ENCODE assay signal across 29 cellular contexts in genomic region chr17:68616334-68616733, GRCh38. TPM values are rescaled to one million over a fixed set of nuclear protein-coding genes. Genes with fewer than 3 reads are reported as not detected.
"Had no signal": no experiment of that assay in that cellular context is flagged by ENCODE, and none has a peak within 500 bp of the region (broad histone marks: within the 10 kb centered on the region; RNA-seq: fewer than 3 reads in every experiment).

No MANE protein-coding gene starts in this region.

- H3K9me3 ChIP-seq: colonic mucosa, esophagus muscularis mucosa, esophagus squamous epithelium, gastrocnemius medialis, gastroesophageal sphincter, heart left ventricle, heart right ventricle had no signal

- H3K27me3 ChIP-seq: colonic mucosa, esophagus muscularis mucosa, esophagus squamous epithelium, gastrocnemius medialis, gastroesophageal sphincter, heart left ventricle, heart right ventricle had no signal

- H3K4me3 ChIP-seq: colonic mucosa, coronary artery, dorsolateral prefrontal cortex, esophagus muscularis mucosa, esophagus squamous epithelium, gastrocnemius medialis, gastroesophageal sphincter, heart left ventricle, heart right ventricle had no signal

- H3K27ac ChIP-seq: colonic mucosa, coronary artery, dorsolateral prefrontal cortex, epithelial cell of prostate, esophagus muscularis mucosa, esophagus squamous epithelium, foreskin keratinocyte, gastrocnemius medialis, gastroesophageal sphincter, heart left ventricle, heart right ventricle had no signal

- H3K27ac Mint-ChIP-seq: dendritic cell treated with granulocyte-macrophage colony-stimulating factor and Interleukin-4, amounts not matched to agents 40 ng/mL and 50 ng/mL, for 4 days; effector memory CD8-positive, alpha-beta T cell; endodermal cell had no signal

- DNase-seq: colonic mucosa; cortex of kidney; dermis blood vessel endothelial cell; dorsolateral prefrontal cortex; effector CD4-positive, alpha-beta T cell; effector CD8-positive, alpha-beta T cell; effector memory CD4-positive, alpha-beta T cell; effector memory CD8-positive, alpha-beta T cell; endodermal cell; erythroblast; esophagus squamous epithelium; foreskin fibroblast; foreskin keratinocyte; foreskin melanocyte; gastrocnemius medialis; glutamatergic neuron; head of caudate nucleus; heart left ventricle; heart right ventricle had no signal

- H3K4me3 Mint-ChIP-seq: dendritic cell treated with granulocyte-macrophage colony-stimulating factor and Interleukin-4, amounts not matched to agents 40 ng/mL and 50 ng/mL, for 4 days; effector memory CD8-positive, alpha-beta T cell; endodermal cell had no signal

- H3K36me3 ChIP-seq: colonic mucosa, esophagus muscularis mucosa, esophagus squamous epithelium, gastrocnemius medialis, gastroesophageal sphincter, heart left ventricle, heart right ventricle had no signal

- H3K4me1 ChIP-seq: colonic mucosa, esophagus muscularis mucosa, foreskin keratinocyte, gastrocnemius medialis, gastroesophageal sphincter, heart right ventricle had no signal

- FAIRE-seq: endothelial cell of umbilical vein had no signal

- ATAC-seq: effector memory CD8-positive, alpha-beta T cell; esophagus mucosa; foreskin keratinocyte; gastrocnemius medialis; gastroesophageal sphincter; heart left ventricle; heart right ventricle had no signal

RNA-seq across cellular contexts. Expression of gene FAM20A, which starts 15.2 kb away (rescaled TPM):
- total RNA-seq: dermis blood vessel endothelial cell, dermis microvascular lymphatic vessel endothelial cell, endothelial cell of umbilical vein, epithelial cell of proximal tubule, foreskin keratinocyte, glomerular endothelial cell had no signal
- polyA plus RNA-seq: endothelial cell of umbilical vein, foreskin keratinocyte had no signal
